Comparison of ENCODE assay signal across 8 cellular contexts in the genomic region with DNA sequence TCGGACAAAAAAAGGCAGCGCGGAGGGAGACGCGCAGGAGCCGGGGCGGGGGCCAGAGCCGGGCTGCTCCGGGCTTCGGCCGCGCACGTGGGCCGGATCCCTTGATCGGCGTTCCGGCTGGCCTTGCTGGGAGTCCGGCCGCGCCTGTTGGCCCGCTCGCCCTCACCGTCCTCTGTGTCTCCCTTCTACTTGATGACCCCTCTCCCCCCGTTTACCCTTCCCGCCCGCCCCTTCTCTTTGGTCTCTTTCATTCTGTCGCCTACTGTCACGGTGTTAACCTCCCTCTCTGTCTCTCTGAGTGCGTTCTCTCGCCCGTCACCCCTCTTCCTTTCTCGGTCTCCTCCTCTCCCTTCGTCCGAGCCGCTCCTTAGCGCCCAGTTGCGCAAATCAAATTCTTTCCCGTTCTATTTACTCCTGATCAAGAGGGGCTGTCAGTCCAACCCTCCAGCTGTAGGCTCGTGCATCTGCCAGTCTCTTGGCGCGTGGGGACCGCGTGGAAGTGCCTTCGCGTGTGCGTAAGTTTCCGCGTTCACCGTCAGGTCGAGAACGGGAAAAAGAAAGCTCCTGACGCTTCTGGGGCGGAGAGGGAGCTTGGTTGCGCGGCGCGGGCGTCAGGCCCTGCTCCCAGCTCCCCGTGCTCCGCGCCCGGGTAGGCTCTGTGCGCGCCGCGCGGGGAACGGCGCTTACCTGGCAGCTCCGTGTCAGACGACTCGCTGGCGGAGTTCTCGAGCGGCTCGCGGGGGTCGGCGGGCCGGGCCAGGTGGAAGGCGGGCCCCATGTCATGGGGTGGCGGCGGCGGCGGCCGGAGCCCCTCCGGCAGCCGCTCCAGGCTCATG. TPM values are rescaled to one million over a fixed set of nuclear protein-coding genes. Genes with fewer than 3 reads are reported as not detected.
DNase-seq lines count a peak whose midpoint lies in the region; ATAC-seq, FAIRE-seq and TF ChIP-seq lines count a peak whose summit lies in the region.

No MANE protein-coding gene starts in this region.

- H3K4me1 ChIP-seq in left ventricle myocardium inferior: peaks cover 47% of the 10 kb centered on the region
- no peaks in the 10 kb centered on the region for H3K4me1 ChIP-seq in small intestine (ENCODE audit: control insufficient read depth in 2 of 2, insufficient read depth in 1 of 2, low read depth in 1 of 2, low read length in 1 of 2)

- no peak for FAIRE-seq in small intestine (lab: Jason Lieb, UNC)

- H3K27me3 ChIP-seq in left ventricle myocardium inferior (ENCODE audit: low read depth) (peaks cover 100% of the 10 kb centered on the region), small intestine (ENCODE audit: control insufficient read depth in 2 of 2, insufficient read depth in 2 of 2, low read length in 2 of 2) (peaks cover 0 to 29% of the 10 kb centered on the region in 2 donors)

- H3K36me3 ChIP-seq in left ventricle myocardium inferior: no peaks in the 10 kb centered on the region
- peaks cover 0 to 3% of the 10 kb centered on the region in 2 donors for H3K36me3 ChIP-seq in small intestine (ENCODE audit: control insufficient read depth in 2 of 2, insufficient read depth in 2 of 2, low read length in 2 of 2)

- no peak overlapping the region for H3K27ac ChIP-seq in left ventricle myocardium inferior (replicated peaks)
- H3K27ac ChIP-seq in small intestine (ENCODE audit: low read depth in 1 of 2, low read length in 1 of 2): peak overlapping the region; percentile 85 to 93

- WGBS in small intestine, 3 donors: 0 to 1% (median 1%) methylated on average over 73 to 88 of the region's 88 CpGs

- H3K9me3 ChIP-seq in left ventricle myocardium inferior (replicated peaks) (no peaks in the 10 kb centered on the region), small intestine (ENCODE audit: control insufficient read depth, low read depth) (no peaks in the 10 kb centered on the region)

- no peak for ATAC-seq in HG02981 (IDR thresholded peaks at IDR 0.05; ENCODE audit: unreplicated experiment)

- TF ChIP-seq CTCF in WI38 (IDR thresholded peaks at IDR 0.05; ENCODE audit: low read depth, low read length): no peak
- no peak for TF ChIP-seq CTCF in left ventricle myocardium inferior (IDR thresholded peaks at IDR 0.05; ENCODE audit: borderline replicate concordance)

- H3K4me3 ChIP-seq in WI38 (ENCODE audit: low read depth, low read length): peak overlapping the region; percentile 93
- H3K4me3 ChIP-seq in left ventricle myocardium inferior: peak overlapping the region; percentile 60
- peak overlapping the region; percentile 57 to 86 for H3K4me3 ChIP-seq in small intestine (ENCODE audit: low read depth in 1 of 2, low read length in 2 of 2)

- intact Hi-C loops in left ventricle myocardium inferior (cut with micrococcal nuclease): no loop called here

- DNase-seq in DMS53 treated with DMSO at 0.1 percent for 48 hours (lab: John Stamatoyannopoulos, UW; ENCODE audit: unreplicated experiment) (peak; percentile 19), HT1080 (ENCODE audit: low read depth) (peak; percentile 29), left ventricle myocardium inferior (peak; percentile 12), small intestine (peak; percentile 60), NCI-H446 treated with DMSO at 0.1 percent for 48 hours (lab: John Stamatoyannopoulos, UW) (no peak), NCI-H1436 (lab: John Stamatoyannopoulos, UW) (no peak)

RNA-seq across cellular contexts. Expression of a gene that starts 0.8 kb away (rescaled TPM):
- 38.6 and 52.2 TPM in 2 replicates for total RNA-seq in HT1080 (2014; rRNA removed; shearing (Covaris generic))
- polyA plus RNA-seq in HT1080 (2015; cell fraction: cytosol; rRNA removed): 43.8 and 44.8 TPM in 2 replicates
- 21.6 and 25.4 TPM in 2 replicates for polyA plus RNA-seq in HT1080 (2015; cell fraction: nucleus; rRNA removed)
- total RNA-seq in left ventricle myocardium inferior: not detected
- 10 to 100 TPM in 2 of 3 donors, 1 to 10 TPM in 1; 5.4 to 30.0 (median 12.2) TPM for polyA plus RNA-seq in small intestine

Comparison
In these comparisons a context has a peak if more than half of its experiments do, and no peak if none do; other contexts are left out.
1. DNase-seq: peak in DMS53 treated with DMSO at 0.1 percent for 48 hours (single experiment), HT1080 (single experiment), left ventricle myocardium inferior (single experiment) and small intestine (single experiment); none in NCI-H446 treated with DMSO at 0.1 percent for 48 hours (single experiment) and NCI-H1436 (single experiment).
2. RNA of a gene that starts 0.8 kb away (total RNA-seq): 38.6 to 52.2 TPM in HT1080; not detected in left ventricle myocardium inferior (single experiment); every median in the first group is over 10 times any median in the second.
3. Peak in every context shown above with its lines, with median percentiles within 50 percentile points of each other: H3K4me3 ChIP-seq.